In the genomic region with DNA sequence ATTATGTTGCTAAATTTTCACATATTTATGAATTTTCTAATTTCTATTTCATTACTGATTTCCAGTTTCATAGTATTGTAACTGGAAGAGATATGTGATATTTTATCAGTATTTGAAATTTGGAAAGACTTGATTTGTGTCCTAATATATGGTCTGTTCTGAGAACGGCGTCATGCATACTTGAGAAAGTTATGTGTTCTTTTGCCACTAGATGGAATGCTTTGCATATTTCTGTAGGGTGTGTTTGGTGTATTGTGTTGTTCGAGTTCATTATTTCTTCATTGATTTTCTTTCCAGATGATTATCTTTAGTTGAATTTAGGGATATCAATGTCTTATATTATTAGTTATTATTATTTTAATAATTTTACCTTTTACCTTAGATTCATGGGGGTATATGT, we compare ENCODE assay signal across 31 cellular contexts.
DNase-seq lines count a peak whose midpoint lies in the region; ATAC-seq, FAIRE-seq and TF ChIP-seq lines count a peak whose summit lies in the region.
"Had no signal": no experiment of that assay in that cellular context is flagged by ENCODE, and none has a peak within 500 bp of the region (broad histone marks: within the 10 kb centered on the region; RNA-seq: fewer than 3 reads in every experiment).

No MANE protein-coding gene starts in this region.

- FAIRE-seq in GM19239 (lab: Jason Lieb, UNC) (peak; percentile 14), bronchial epithelial cell (lab: Jason Lieb, UNC) (no peak)
- FAIRE-seq: K562, keratinocyte had no signal

- peaks cover 21 to 41% of the 10 kb centered on the region in 2 donors for H3K27me3 Mint-ChIP-seq in natural killer cell treated with Interleukin-12 subunit alpha and Interleukin-12 subunit beta and Interleukin-15 and Interleukin-18, amount 100 ng/mL, for 72 hours
- H3K27me3 Mint-ChIP-seq: activated naive CD4-positive, alpha-beta T cell treated with anti-CD3 and anti-CD28 coated beads, Interleukin-2, amount 10 ng/mL, durations not matched to agents 7 days and 5 days; type B pancreatic cell had no signal

- TF ChIP-seq CTCF in 22Rv1 (IDR thresholded peaks at IDR 0.05) (peak; percentile 15; the same call in 1 of the 2 replicates), bronchial epithelial cell (IDR thresholded peaks at IDR 0.05; ENCODE audit: insufficient read depth, low read length, severe bottlenecking) (no peak)

- H3K36me3 ChIP-seq in bronchial epithelial cell (ENCODE audit: control insufficient read depth, insufficient read depth, low read length): no peaks in the 10 kb centered on the region
- H3K36me3 ChIP-seq: BLaER1, cardiac muscle cell, ovary had no signal

- H3K27ac Mint-ChIP-seq in natural killer cell treated with Interleukin-12 subunit alpha and Interleukin-12 subunit beta and Interleukin-15 and Interleukin-18, amount 100 ng/mL, for 72 hours: no peak overlapping the region
- H3K27ac Mint-ChIP-seq: activated naive CD4-positive, alpha-beta T cell treated with anti-CD3 and anti-CD28 coated beads, Interleukin-2, amount 10 ng/mL, durations not matched to agents 7 days and 5 days; activated T-helper 1 cell treated with anti-CD3 and anti-CD28 coated beads, Interleukin-12 subunit alpha, Interleukin-12 subunit beta, Interleukin-2, Interleukin-4 antibody, amounts not matched to agents 30 ng/mL and 10 ng/mL and 1 ng/mL, durations not matched to agents 14 hours and 24 hours and 36 hours; nephron progenitor cell; type B pancreatic cell; WTC11 had no signal

- DNase-seq in GM19239 (ENCODE audit: insufficient read length, low spot score): no peak
- DNase-seq in bronchial epithelial cell (ENCODE audit: low read depth): peak; percentile 2
- DNase-seq in kidney glomerular epithelial cell (lab: John Stamatoyannopoulos, UW): peak; percentile 0
- DNase-seq in NK-92 treated with Interleukin-12 subunit alpha and Interleukin-12 subunit beta, amount 100 ng/mL, for 24 hours (lab: John Stamatoyannopoulos, UW): no peak
- DNase-seq in natural killer cell treated with Interleukin-12 subunit alpha and Interleukin-12 subunit beta and Interleukin-15 and Interleukin-18, amount 100 ng/mL, for 72 hours (ENCODE audit: low spot score): no peak
- DNase-seq in D341Med (ENCODE audit: low spot score): no peak
- DNase-seq: activated CD4-positive, alpha-beta T cell treated with anti-CD3 and anti-CD28 coated beads, Interleukin-2, amount 50 U/mL, for 1 hour; activated naive CD4-positive, alpha-beta T cell treated with anti-CD3 and anti-CD28 coated beads, Interleukin-2, amount 10 ng/mL, durations not matched to agents 7 days and 5 days; amniotic stem cell; dermis blood vessel endothelial cell; HCEC 1CT; NCI-H1417 treated with DMSO at 0.1 percent for 48 hours; NCI-H2081 treated with DMSO at 0.1 percent for 48 hours; NCI-H446 treated with DMSO at 0.1 percent for 48 hours; nephron progenitor cell; ovary; PC-9; right cardiac atrium; Right ventricle myocardium superior; stimulated activated CD4-positive, alpha-beta T cell treated with anti-CD3 and anti-CD28 coated beads, Interleukin-2, amount 100 ng/mL, for 48 hours; T-helper 9 cell had no signal

- no peak overlapping the region for H3K27ac ChIP-seq in 22Rv1
- H3K27ac ChIP-seq: BLaER1, cardiac muscle cell, ovary, PC-9 had no signal

- H3K36me3 Mint-ChIP-seq in natural killer cell treated with Interleukin-12 subunit alpha and Interleukin-12 subunit beta and Interleukin-15 and Interleukin-18, amount 100 ng/mL, for 72 hours: no peaks in the 10 kb centered on the region
- H3K36me3 Mint-ChIP-seq: activated naive CD4-positive, alpha-beta T cell treated with anti-CD3 and anti-CD28 coated beads, Interleukin-2, amount 10 ng/mL, durations not matched to agents 7 days and 5 days; type B pancreatic cell; WTC11 had no signal

- H3K27me3 ChIP-seq in bronchial epithelial cell (ENCODE audit: control insufficient read depth, insufficient read depth, low read length): no peaks in the 10 kb centered on the region
- H3K27me3 ChIP-seq: cardiac muscle cell, ovary had no signal

- H3K4me3 ChIP-seq in bronchial epithelial cell (ENCODE audit: low read depth, low read length): no peak overlapping the region
- H3K4me3 ChIP-seq: BLaER1, cardiac muscle cell, K562, lung, ovary, PC-9 had no signal

- no peaks in the 10 kb centered on the region for H3K4me1 Mint-ChIP-seq in natural killer cell treated with Interleukin-12 subunit alpha and Interleukin-12 subunit beta and Interleukin-15 and Interleukin-18, amount 100 ng/mL, for 72 hours (ENCODE audit: low read depth in 2 of 2)
- H3K4me1 Mint-ChIP-seq: activated naive CD4-positive, alpha-beta T cell treated with anti-CD3 and anti-CD28 coated beads, Interleukin-2, amount 10 ng/mL, durations not matched to agents 7 days and 5 days; nephron progenitor cell; WTC11 had no signal

- H3K9me3 Mint-ChIP-seq in natural killer cell treated with Interleukin-12 subunit alpha and Interleukin-12 subunit beta and Interleukin-15 and Interleukin-18, amount 100 ng/mL, for 72 hours: no peaks in the 10 kb centered on the region
- H3K9me3 Mint-ChIP-seq: activated naive CD4-positive, alpha-beta T cell treated with anti-CD3 and anti-CD28 coated beads, Interleukin-2, amount 10 ng/mL, durations not matched to agents 7 days and 5 days; activated T-helper 1 cell treated with anti-CD3 and anti-CD28 coated beads, Interleukin-12 subunit alpha, Interleukin-12 subunit beta, Interleukin-2, Interleukin-4 antibody, amounts not matched to agents 30 ng/mL and 10 ng/mL and 1 ng/mL, durations not matched to agents 14 hours and 24 hours and 36 hours; type B pancreatic cell; WTC11 had no signal

- no peak for ATAC-seq in HG02852 (IDR thresholded peaks at IDR 0.05; ENCODE audit: unreplicated experiment)
- ATAC-seq in natural killer cell treated with Interleukin-12 subunit alpha and Interleukin-12 subunit beta and Interleukin-15 and Interleukin-18, amount 100 ng/mL, for 72 hours: no peak
- ATAC-seq: K562, right cardiac atrium, WTC11 had no signal

- H3K4me3 Mint-ChIP-seq in natural killer cell treated with Interleukin-12 subunit alpha and Interleukin-12 subunit beta and Interleukin-15 and Interleukin-18, amount 100 ng/mL, for 72 hours: no peak overlapping the region
- H3K4me3 Mint-ChIP-seq: activated naive CD4-positive, alpha-beta T cell treated with anti-CD3 and anti-CD28 coated beads, Interleukin-2, amount 10 ng/mL, durations not matched to agents 7 days and 5 days; activated T-helper 1 cell treated with anti-CD3 and anti-CD28 coated beads, Interleukin-12 subunit alpha, Interleukin-12 subunit beta, Interleukin-2, Interleukin-4 antibody, amounts not matched to agents 30 ng/mL and 10 ng/mL and 1 ng/mL, durations not matched to agents 14 hours and 24 hours and 36 hours; nephron progenitor cell; type B pancreatic cell; WTC11 had no signal

Comparison
In these comparisons a context has a peak if more than half of its experiments do, and no peak if none do; other contexts are left out.
1. DNase-seq: peak in bronchial epithelial cell (single experiment) and kidney glomerular epithelial cell (single experiment); none in GM19239 (single experiment), NK-92 treated with Interleukin-12 subunit alpha and Interleukin-12 subunit beta, amount 100 ng/mL, for 24 hours (single experiment), natural killer cell treated with Interleukin-12 subunit alpha and Interleukin-12 subunit beta and Interleukin-15 and Interleukin-18, amount 100 ng/mL, for 72 hours (single experiment) and D341Med (single experiment).